Comparison of ENCODE assay signal across 16 cellular contexts in the genomic region with DNA sequence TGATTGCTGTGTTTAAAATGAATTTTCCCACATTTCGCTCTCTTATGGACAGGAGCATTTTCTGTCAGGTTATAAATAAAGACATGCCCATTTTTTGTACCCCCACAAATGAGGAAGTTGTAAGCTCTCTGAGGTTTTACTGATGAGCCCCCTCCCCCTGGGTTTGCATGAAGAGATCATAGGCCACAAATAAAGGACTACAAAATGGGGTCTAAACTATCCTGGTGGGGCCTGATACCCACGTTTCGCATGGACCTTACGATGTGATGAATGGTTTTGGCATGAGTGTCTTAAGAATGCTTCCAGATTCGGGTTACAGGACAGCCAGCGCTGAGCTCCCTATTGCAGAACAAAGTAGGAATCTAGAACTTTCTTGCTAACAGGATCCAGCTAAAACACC. TPM values are rescaled to one million over a fixed set of nuclear protein-coding genes. Genes with fewer than 3 reads are reported as not detected.
DNase-seq lines count a peak whose midpoint lies in the region; ATAC-seq, FAIRE-seq and TF ChIP-seq lines count a peak whose summit lies in the region.
"Had no signal": no experiment of that assay in that cellular context is flagged by ENCODE, and none has a peak within 500 bp of the region (broad histone marks: within the 10 kb centered on the region; RNA-seq: fewer than 3 reads in every experiment).

No MANE protein-coding gene starts in this region.

- H4K20me1 ChIP-seq in HepG2 (ENCODE audit: insufficient read depth, low read length): no peaks in the 10 kb centered on the region

- TF ChIP-seq POLR2A in HepG2 (IDR thresholded peaks at IDR 0.05; ENCODE audit: insufficient read depth in 1 of 2, low read depth in 2 of 2, low read length in 2 of 2): no peak

- no peaks in the 10 kb centered on the region for H3K79me2 ChIP-seq in HepG2 (ENCODE audit: insufficient read depth, low read length)

- H2AFZ ChIP-seq in HepG2 (ENCODE audit: low read length): no peak overlapping the region

- H3K4me3 ChIP-seq in lower lobe of right lung (no peak overlapping the region), HepG2 (replicated peaks in 1 of 3; ENCODE audit: insufficient read depth in 1 of 3, low read depth in 2 of 3, low read length in 3 of 3) (no peak overlapping the region)
- H3K4me3 ChIP-seq: right atrium auricular region had no signal

- intact Hi-C loops in CD14-positive monocyte (cut with micrococcal nuclease) (no loop called here), lower lobe of right lung (cut with DNase I) (no loop called here), HepG2 (cut with micrococcal nuclease; ENCODE audit: unreplicated experiment) (no loop called here)

- peaks cover 19 to 32% of the 10 kb centered on the region in 2 donors for H3K36me3 Mint-ChIP-seq in CD14-positive monocyte
- peaks cover 9% of the 10 kb centered on the region for H3K36me3 Mint-ChIP-seq in IgD-negative memory B cell
- peaks cover 91% of the 10 kb centered on the region for H3K36me3 Mint-ChIP-seq in T-helper 1 cell treated with Interleukin-12 subunit alpha and Interleukin-12 subunit beta and Interleukin-4 antibody, amounts not matched to agents 30 μg/mL and 1 μg/mL, for 36 hours (ENCODE audit: low read depth)

- no peak overlapping the region for H3K4me2 ChIP-seq in HepG2 (ENCODE audit: low read depth, low read length)

- H3K36me3 ChIP-seq in lower lobe of right lung (no peaks in the 10 kb centered on the region), HepG2 (replicated peaks in 1 of 2; ENCODE audit: control insufficient read depth in 1 of 2, insufficient read depth in 2 of 2, low read length in 2 of 2) (no peaks in the 10 kb centered on the region)
- H3K36me3 ChIP-seq: right atrium auricular region had no signal

- WGBS in HepG2 (ENCODE audit: low lambda C conversion rate): 6% methylated on average over 6 of the region's 6 CpGs

- POLR2A ChIA-PET in HepG2 (lab: Yijun Ruan, JAX): no interaction called here

- H3K27me3 ChIP-seq in lower lobe of right lung (ENCODE audit: low read depth): no peaks in the 10 kb centered on the region
- H3K27me3 ChIP-seq in HepG2 (ENCODE audit: control insufficient read depth in 1 of 2, insufficient read depth in 2 of 2, low read length in 2 of 2): peaks cover 5 to 60% of the 10 kb centered on the region in 2 experiments
- H3K27me3 ChIP-seq: right atrium auricular region had no signal

- H3K9ac ChIP-seq in HepG2 (ENCODE audit: insufficient read depth, low read depth, low read length): no peak overlapping the region

- no peak for TF ChIP-seq RAD21 in HepG2 (CRISPR knock-in tag; IDR thresholded peaks at IDR 0.05)

- H3K27me3 Mint-ChIP-seq in CD14-positive monocyte (ENCODE audit: low read depth in 3 of 3): peaks cover 0 to 1% (median 0%) of the 10 kb centered on the region in 3 donors
- no peaks in the 10 kb centered on the region for H3K27me3 Mint-ChIP-seq in IgD-negative memory B cell
- no peaks in the 10 kb centered on the region for H3K27me3 Mint-ChIP-seq in T-helper 1 cell treated with Interleukin-12 subunit alpha and Interleukin-12 subunit beta and Interleukin-4 antibody, amounts not matched to agents 30 μg/mL and 1 μg/mL, for 36 hours (ENCODE audit: low read depth)

- no peak for DNase-seq in CD14-positive monocyte (ENCODE audit: low spot score)
- DNase-seq in lower lobe of right lung: no peak
- no peak for DNase-seq in NCI-H510A treated with DMSO at 0.1 percent for 48 hours (lab: John Stamatoyannopoulos, UW)
- no peak for DNase-seq in activated gamma-delta T cell (lab: John Stamatoyannopoulos, UW)
- no peak for DNase-seq in HepG2 (ENCODE audit: low spot score)
- DNase-seq in effector CD4-positive, alpha-beta T cell: no peak
- DNase-seq: midbrain, NCI-H1092, NCI-H526 had no signal

- CTCF ChIA-PET in HepG2 (lab: Yijun Ruan, JAX; ENCODE audit: low intra/inter-chr PET ratio, low total read pairs): no interaction called here

- no peaks in the 10 kb centered on the region for H3K9me3 ChIP-seq in lower lobe of right lung
- no peaks in the 10 kb centered on the region for H3K9me3 ChIP-seq in HepG2 (ENCODE audit: low read length)
- H3K9me3 ChIP-seq: right atrium auricular region had no signal

- H3K4me3 Mint-ChIP-seq in CD14-positive monocyte (peak overlapping the region; percentile 20 to 51), IgD-negative memory B cell (peak overlapping the region; percentile 95 to 100 (median 100))
- H3K4me3 Mint-ChIP-seq in T-helper 1 cell treated with Interleukin-12 subunit alpha and Interleukin-12 subunit beta and Interleukin-4 antibody, amounts not matched to agents 30 μg/mL and 1 μg/mL, for 36 hours: peak overlapping the region; percentile 99

- no TSS peak for BruUV-seq in HepG2 (replicated peaks; lab: Mats Ljungman, UMichigan)

- TF ChIP-seq CTCF in CD14-positive monocyte (IDR thresholded peaks at IDR 0.05) (no peak), lower lobe of right lung (IDR thresholded peaks at IDR 0.05) (no peak), HepG2 (CRISPR knock-in tag; IDR thresholded peaks at IDR 0.05) (no peak)

- in situ Hi-C loops in HepG2 (cut with HindIII; ENCODE audit: extremely low pct_ligation_motif_present, low pct_unique_long_range_greater_than_20kb): no loop called here

- TF ChIP-seq EP300 in HepG2 (IDR thresholded peaks at IDR 0.05; ENCODE audit: low read depth in 2 of 2, low read length in 2 of 2): no peak
- no peak for TF ChIP-seq EP300 in HepG2 (CRISPR knock-in tag; IDR thresholded peaks at IDR 0.05; ENCODE audit: borderline replicate concordance)

- ATAC-seq in lower lobe of right lung: no peak
- no peak for ATAC-seq in HepG2
- ATAC-seq: SK-N-SH treated with all-trans-retinoic acid at 6 μM for 48 hours had no signal

- peaks cover 8% of the 10 kb centered on the region for H3K4me1 ChIP-seq in lower lobe of right lung
- H3K4me1 ChIP-seq in HepG2 (ENCODE audit: insufficient read depth, low read length): no peaks in the 10 kb centered on the region
- H3K4me1 ChIP-seq: right atrium auricular region had no signal

- H3K4me1 Mint-ChIP-seq in CD14-positive monocyte (peaks cover 87% of the 10 kb centered on the region), IgD-negative memory B cell (peaks cover 32 to 41% (median 34%) of the 10 kb centered on the region in 3 donors)
- peaks cover 44% of the 10 kb centered on the region for H3K4me1 Mint-ChIP-seq in T-helper 1 cell treated with Interleukin-12 subunit alpha and Interleukin-12 subunit beta and Interleukin-4 antibody, amounts not matched to agents 30 μg/mL and 1 μg/mL, for 36 hours (ENCODE audit: low read depth)

- FAIRE-seq in HepG2 (lab: Jason Lieb, UNC): no peak
- FAIRE-seq: bronchial epithelial cell, urothelium cell line had no signal

- H3K9me3 Mint-ChIP-seq in CD14-positive monocyte (no peaks in the 10 kb centered on the region), IgD-negative memory B cell (no peaks in the 10 kb centered on the region)
- H3K9me3 Mint-ChIP-seq in T-helper 1 cell treated with Interleukin-12 subunit alpha and Interleukin-12 subunit beta and Interleukin-4 antibody, amounts not matched to agents 30 μg/mL and 1 μg/mL, for 36 hours: no peaks in the 10 kb centered on the region

- H3K27ac ChIP-seq in lower lobe of right lung (peak overlapping the region; percentile 25), HepG2 (ENCODE audit: extremely low read length, insufficient read depth, low read length) (no peak overlapping the region)
- H3K27ac ChIP-seq: right atrium auricular region had no signal

- H3K27ac Mint-ChIP-seq in CD14-positive monocyte: peak overlapping the region in 5 of 7 donors; percentile 5 to 82 (median 63)
- H3K27ac Mint-ChIP-seq in IgD-negative memory B cell: peak overlapping the region; percentile 80 to 100 (median 86)
- H3K27ac Mint-ChIP-seq in T-helper 1 cell treated with Interleukin-12 subunit alpha and Interleukin-12 subunit beta and Interleukin-4 antibody, amounts not matched to agents 30 μg/mL and 1 μg/mL, for 36 hours: peak overlapping the region; percentile 95

TF ChIP-seq in HepG2, 621 proteins besides CTCF, POLR2A, EP300 and RAD21 (continues in another document):
- TF ChIP-seq DNMT3B (CRISPR knock-in tag; conservative IDR thresholded peaks at IDR 0.05) (no peak), TOPORS (CRISPR knock-in tag; IDR thresholded peaks at IDR 0.05) (no peak), ZSCAN30 (CRISPR knock-in tag; IDR thresholded peaks at IDR 0.05) (no peak)

RNA-seq across cellular contexts. Expression of gene IKZF1, which starts 5.8 kb away (rescaled TPM):
- polyA plus RNA-seq in CD14-positive monocyte (10 to 100 TPM; 38.4 to 80.2 TPM), IgD-negative memory B cell (213 TPM), HepG2 (2011; rRNA removed) (not detected in 2 replicates)
- total RNA-seq in lower lobe of right lung (61.9 TPM), HepG2 (2016; rRNA removed; fragmentation: Illumina TruSeq; extraction: Trizol) (not detected in 2 replicates)
- not detected in 2 replicates for total RNA-seq in HepG2 (2016; cell fraction: cytosol; rRNA removed; fragmentation: Illumina TruSeq; extraction: Trizol; ENCODE audit: low read depth)
- total RNA-seq in HepG2 (2016; cell fraction: insoluble cytoplasmic fraction; rRNA removed; fragmentation: Illumina TruSeq; extraction: Trizol): not detected in 2 replicates
- total RNA-seq in HepG2 (2016; cell fraction: membrane; rRNA removed; fragmentation: Illumina TruSeq; extraction: Trizol): not detected in 2 replicates
- not detected in 2 replicates for total RNA-seq in HepG2 (2016; cell fraction: nucleus; rRNA removed; fragmentation: Illumina TruSeq; extraction: Trizol)
- polyA plus RNA-seq in HepG2 (2011; cell fraction: cytosol; rRNA removed): 0.01 TPM in 1 of 2 replicates, not detected in the other
- polyA plus RNA-seq in HepG2 (2011; cell fraction: nucleus; rRNA removed): not detected in 2 replicates
- not detected in 2 replicates for polyA plus RNA-seq in HepG2 (2012)
- not detected in 2 replicates for polyA plus RNA-seq in HepG2 (2016; cell fraction: cytosol; fragmentation: Illumina TruSeq; extraction: Trizol; ENCODE audit: low read depth)
- not detected in 2 replicates for polyA plus RNA-seq in HepG2 (2016; cell fraction: insoluble cytoplasmic fraction; fragmentation: Illumina TruSeq; extraction: Trizol; ENCODE audit: low read depth)
- polyA plus RNA-seq in HepG2 (2016; cell fraction: membrane; fragmentation: Illumina TruSeq; extraction: Trizol; ENCODE audit: low read depth): not detected in 2 replicates
- not detected in 2 replicates for polyA plus RNA-seq in HepG2 (2016; cell fraction: nucleus; fragmentation: Illumina TruSeq; extraction: Trizol; ENCODE audit: insufficient read depth, low read depth)
- polyA minus RNA-seq in HepG2 (2011; rRNA and poly(A)+ RNA removed; ENCODE audit: low replicate concordance): 0.06 and 0.23 TPM in 2 replicates
- polyA minus RNA-seq in HepG2 (2011; cell fraction: cytosol; rRNA and poly(A)+ RNA removed): not detected in 2 replicates
- polyA minus RNA-seq in HepG2 (2011; cell fraction: nucleus; rRNA and poly(A)+ RNA removed): not detected in 2 replicates
- total RNA-seq: bronchial epithelial cell, epithelial cell of proximal tubule had no signal

Comparison
In these comparisons a context has a peak if more than half of its experiments do, and no peak if none do; other contexts are left out.
1. H3K4me3 Mint-ChIP-seq: peak in every context shown above with its lines; median percentile 100 in IgD-negative memory B cell; 99 in T-helper 1 cell treated with Interleukin-12 subunit alpha and Interleukin-12 subunit beta and Interleukin-4 antibody, amounts not matched to agents 30 μg/mL and 1 μg/mL, for 36 hours; 36 in CD14-positive monocyte.
2. RNA of gene IKZF1, which starts 5.8 kb away (polyA plus RNA-seq): 213 TPM in IgD-negative memory B cell (single experiment) and 38.4 to 80.2 TPM in CD14-positive monocyte; 0.01 TPM in HepG2; every median in the first group is over 10 times any median in the second.
3. Peak in every context shown above with its lines, with median percentiles within 50 percentile points of each other: H3K27ac Mint-ChIP-seq.